1 cellular context compared by ENCODE assay signal in genomic region chr20:63101781-63102719, GRCh38.
TF ChIP-seq lines count a peak whose summit lies in the region.

No MANE protein-coding gene starts in this region.

TF ChIP-seq in HEK293, 187 proteins besides CTCF, POLR2A, EP300 and RAD21 (continued from another document):
- TF ChIP-seq ZNF561 (tag by site-specific recombination; IDR thresholded peaks at IDR 0.05; ENCODE audit: borderline replicate concordance) (peak; percentile 20; the same call in 1 of the 2 replicates), MZF1 (tag by site-specific recombination; IDR thresholded peaks at IDR 0.05; ENCODE audit: borderline replicate concordance) (no peak), ZFP69B (tag by site-specific recombination; IDR thresholded peaks at IDR 0.05) (peak; percentile 32; the same call in 1 of the 2 replicates), ZFHX2 (tag by site-specific recombination; conservative IDR thresholded peaks at IDR 0.05) (peak; percentile 42; the same call in 1 of the 2 replicates), ZNF366 (tag by site-specific recombination; conservative IDR thresholded peaks at IDR 0.05) (0 out of 2 replicates have a peak, but pooled peaks have one; percentile 23), ZNF777 (tag by site-specific recombination; IDR thresholded peaks at IDR 0.05; ENCODE audit: borderline replicate concordance) (peak; percentile 80; the same call in 1 of the 2 replicates), ZNF335 (tag by site-specific recombination; conservative IDR thresholded peaks at IDR 0.05) (peak; percentile 88), KLF10 (tag by site-specific recombination; IDR thresholded peaks at IDR 0.05) (no peak), ZNF169 (tag by site-specific recombination; IDR thresholded peaks at IDR 0.05) (peak; percentile 48; the same call in 1 of the 2 replicates), ZNF776 (tag by site-specific recombination; IDR thresholded peaks at IDR 0.05; ENCODE audit: borderline replicate concordance) (no peak), ZXDB (tag by site-specific recombination; IDR thresholded peaks at IDR 0.05) (0 out of 2 replicates have a peak, but pooled peaks have one; percentile 32), ZNF510 (tag by site-specific recombination; IDR thresholded peaks at IDR 0.05; ENCODE audit: insufficient replicate concordance) (no peak), ZNF423 (tag by site-specific recombination; IDR thresholded peaks at IDR 0.05) (peak; percentile 65; the same call in 1 of the 2 replicates), ZIC2 (tag by site-specific recombination; IDR thresholded peaks at IDR 0.05) (peak; percentile 12; the same call in 1 of the 2 replicates), KLF16 (tag by site-specific recombination; IDR thresholded peaks at IDR 0.05) (peak; percentile 51), ZBTB26 (tag by site-specific recombination; optimal IDR thresholded peaks at IDR 0.05) (peak; percentile 88), ZBTB48 (tag by site-specific recombination; IDR thresholded peaks at IDR 0.05) (no peak), ZNF138 (tag by site-specific recombination; IDR thresholded peaks at IDR 0.05; ENCODE audit: borderline replicate concordance) (no peak), SP2 (tag by site-specific recombination; IDR thresholded peaks at IDR 0.05) (peak; percentile 49), ZNF174 (tag by site-specific recombination; IDR thresholded peaks at IDR 0.05) (no peak), ZBTB1 (tag by site-specific recombination; IDR thresholded peaks at IDR 0.05) (no peak), ZNF76 (tag by site-specific recombination; IDR thresholded peaks at IDR 0.05; ENCODE audit: borderline replicate concordance, low read depth) (peak; percentile 14; the same call in 1 of the 2 replicates), ZBTB17 (tag by site-specific recombination; IDR thresholded peaks at IDR 0.05) (peak; percentile 78), PRDM1 (tag by site-specific recombination; IDR thresholded peaks at IDR 0.05) (peak; percentile 65), ZNF830 (tag by site-specific recombination; IDR thresholded peaks at IDR 0.05; ENCODE audit: low read depth) (no peak), TRIM28 (IDR thresholded peaks at IDR 0.05; ENCODE audit: borderline replicate concordance, low read length) (no peak), ZNF600 (tag by site-specific recombination; IDR thresholded peaks at IDR 0.05) (0 out of 2 replicates have a peak, but pooled peaks have one; percentile 56)
- TF ChIP-seq, protein P1, sequence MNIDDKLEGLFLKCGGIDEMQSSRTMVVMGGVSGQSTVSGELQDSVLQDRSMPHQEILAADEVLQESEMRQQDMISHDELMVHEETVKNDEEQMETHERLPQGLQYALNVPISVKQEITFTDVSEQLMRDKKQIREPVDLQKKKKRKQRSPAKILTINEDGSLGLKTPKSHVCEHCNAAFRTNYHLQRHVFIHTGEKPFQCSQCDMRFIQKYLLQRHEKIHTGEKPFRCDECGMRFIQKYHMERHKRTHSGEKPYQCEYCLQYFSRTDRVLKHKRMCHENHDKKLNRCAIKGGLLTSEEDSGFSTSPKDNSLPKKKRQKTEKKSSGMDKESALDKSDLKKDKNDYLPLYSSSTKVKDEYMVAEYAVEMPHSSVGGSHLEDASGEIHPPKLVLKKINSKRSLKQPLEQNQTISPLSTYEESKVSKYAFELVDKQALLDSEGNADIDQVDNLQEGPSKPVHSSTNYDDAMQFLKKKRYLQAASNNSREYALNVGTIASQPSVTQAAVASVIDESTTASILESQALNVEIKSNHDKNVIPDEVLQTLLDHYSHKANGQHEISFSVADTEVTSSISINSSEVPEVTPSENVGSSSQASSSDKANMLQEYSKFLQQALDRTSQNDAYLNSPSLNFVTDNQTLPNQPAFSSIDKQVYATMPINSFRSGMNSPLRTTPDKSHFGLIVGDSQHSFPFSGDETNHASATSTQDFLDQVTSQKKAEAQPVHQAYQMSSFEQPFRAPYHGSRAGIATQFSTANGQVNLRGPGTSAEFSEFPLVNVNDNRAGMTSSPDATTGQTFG (tag by site-specific recombination; IDR thresholded peaks at IDR 0.05; ENCODE audit: borderline replicate concordance): no peak
- TF ChIP-seq, protein P2, sequence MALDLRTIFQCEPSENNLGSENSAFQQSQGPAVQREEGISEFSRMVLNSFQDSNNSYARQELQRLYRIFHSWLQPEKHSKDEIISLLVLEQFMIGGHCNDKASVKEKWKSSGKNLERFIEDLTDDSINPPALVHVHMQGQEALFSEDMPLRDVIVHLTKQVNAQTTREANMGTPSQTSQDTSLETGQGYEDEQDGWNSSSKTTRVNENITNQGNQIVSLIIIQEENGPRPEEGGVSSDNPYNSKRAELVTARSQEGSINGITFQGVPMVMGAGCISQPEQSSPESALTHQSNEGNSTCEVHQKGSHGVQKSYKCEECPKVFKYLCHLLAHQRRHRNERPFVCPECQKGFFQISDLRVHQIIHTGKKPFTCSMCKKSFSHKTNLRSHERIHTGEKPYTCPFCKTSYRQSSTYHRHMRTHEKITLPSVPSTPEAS (tag by site-specific recombination; IDR thresholded peaks at IDR 0.05): peak; percentile 88
- TF ChIP-seq, protein P3, sequence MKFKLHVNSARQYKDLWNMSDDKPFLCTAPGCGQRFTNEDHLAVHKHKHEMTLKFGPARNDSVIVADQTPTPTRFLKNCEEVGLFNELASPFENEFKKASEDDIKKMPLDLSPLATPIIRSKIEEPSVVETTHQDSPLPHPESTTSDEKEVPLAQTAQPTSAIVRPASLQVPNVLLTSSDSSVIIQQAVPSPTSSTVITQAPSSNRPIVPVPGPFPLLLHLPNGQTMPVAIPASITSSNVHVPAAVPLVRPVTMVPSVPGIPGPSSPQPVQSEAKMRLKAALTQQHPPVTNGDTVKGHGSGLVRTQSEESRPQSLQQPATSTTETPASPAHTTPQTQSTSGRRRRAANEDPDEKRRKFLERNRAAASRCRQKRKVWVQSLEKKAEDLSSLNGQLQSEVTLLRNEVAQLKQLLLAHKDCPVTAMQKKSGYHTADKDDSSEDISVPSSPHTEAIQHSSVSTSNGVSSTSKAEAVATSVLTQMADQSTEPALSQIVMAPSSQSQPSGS (tag by site-specific recombination; IDR thresholded peaks at IDR 0.05; ENCODE audit: low read depth): no peak
- TF ChIP-seq, protein P4, sequence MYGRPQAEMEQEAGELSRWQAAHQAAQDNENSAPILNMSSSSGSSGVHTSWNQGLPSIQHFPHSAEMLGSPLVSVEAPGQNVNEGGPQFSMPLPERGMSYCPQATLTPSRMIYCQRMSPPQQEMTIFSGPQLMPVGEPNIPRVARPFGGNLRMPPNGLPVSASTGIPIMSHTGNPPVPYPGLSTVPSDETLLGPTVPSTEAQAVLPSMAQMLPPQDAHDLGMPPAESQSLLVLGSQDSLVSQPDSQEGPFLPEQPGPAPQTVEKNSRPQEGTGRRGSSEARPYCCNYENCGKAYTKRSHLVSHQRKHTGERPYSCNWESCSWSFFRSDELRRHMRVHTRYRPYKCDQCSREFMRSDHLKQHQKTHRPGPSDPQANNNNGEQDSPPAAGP (tag by site-specific recombination; IDR thresholded peaks at IDR 0.05): 0 out of 2 replicates have a peak, but pooled peaks have one; percentile 27
